In the genomic region with DNA sequence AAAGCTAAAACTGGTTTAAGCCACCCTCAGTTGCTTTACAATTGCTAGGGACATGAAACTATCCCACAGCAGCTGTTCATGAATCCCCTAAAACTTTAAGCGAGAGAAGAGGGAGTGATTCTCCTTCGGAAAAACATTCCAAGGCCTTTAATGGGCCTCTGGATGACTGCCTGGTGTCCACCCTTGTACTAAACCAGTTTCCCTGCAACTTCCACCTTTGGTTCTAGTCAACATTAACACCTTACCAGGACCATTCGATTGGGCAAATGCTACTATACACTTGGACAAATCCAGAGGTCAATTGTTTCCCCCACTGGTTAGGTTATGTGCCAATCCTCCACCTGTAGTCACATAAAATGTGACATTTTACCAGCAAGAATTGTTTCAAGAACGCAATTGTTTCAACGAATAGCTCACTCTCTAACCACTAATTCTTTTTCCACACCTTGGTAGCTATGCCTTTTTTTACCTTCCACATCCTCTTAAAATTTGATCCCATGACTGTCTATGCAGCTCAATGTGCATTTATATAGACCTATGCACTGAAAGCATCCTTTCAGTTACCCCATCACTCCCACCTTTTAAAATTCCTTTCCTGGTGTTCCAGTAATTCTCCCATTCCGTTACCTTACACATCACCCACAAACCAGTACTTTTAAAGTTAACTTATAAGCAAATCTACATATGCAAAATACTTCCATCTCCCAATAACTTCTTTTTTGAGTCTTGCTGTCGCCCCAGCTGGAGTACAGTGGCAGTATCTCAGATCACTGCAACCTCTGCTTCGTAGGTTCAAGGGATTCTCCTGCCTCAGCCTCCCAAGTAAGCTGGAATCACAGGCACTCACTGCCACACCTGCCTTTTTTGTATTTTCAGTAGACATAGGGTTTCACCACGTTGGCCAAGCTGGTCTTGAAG, we compare ENCODE assay signal across 9 cellular contexts. TPM values are rescaled to one million over a fixed set of nuclear protein-coding genes. Genes with fewer than 3 reads are reported as not detected.
A peak's percentile ranks its signal among the peaks of the same experiment; 100 is the strongest.
DNase-seq lines count a peak whose midpoint lies in the region; ATAC-seq and TF ChIP-seq lines count a peak whose summit lies in the region.
"Had no signal": no experiment of that assay in that cellular context is flagged by ENCODE, and none has a peak within 500 bp of the region (broad histone marks: within the 10 kb centered on the region; RNA-seq: fewer than 3 reads in every experiment).

No MANE protein-coding gene starts in this region.

- no peak overlapping the region for H3K4ac ChIP-seq in mesenchymal stem cell (ENCODE audit: low read depth in 1 of 2, low read length in 2 of 2)

- ATAC-seq in heart left ventricle (no peak), GM21423 (IDR thresholded peaks at IDR 0.05; ENCODE audit: unreplicated experiment) (no peak)

- TF ChIP-seq POLR2A in heart left ventricle (IDR thresholded peaks at IDR 0.05) (no peak), vagina (IDR thresholded peaks at IDR 0.05) (no peak)

- no peak overlapping the region for H4K91ac ChIP-seq in mesenchymal stem cell (ENCODE audit: low read length)

- H4K8ac ChIP-seq in mesenchymal stem cell (ENCODE audit: low read length), result no peak overlapping the region

- H3K4me2 ChIP-seq in mesenchymal stem cell (ENCODE audit: low read length, poor library complexity, severe bottlenecking), result peak overlapping the region; percentile 62

- peaks cover 2% of the 10 kb centered on the region for H3K79me1 ChIP-seq in mesenchymal stem cell (replicated peaks; ENCODE audit: low read length, poor library complexity, severe bottlenecking)

- peaks cover 47% of the 10 kb centered on the region for H3K36me3 Mint-ChIP-seq in brain

- TF ChIP-seq CTCF in heart left ventricle (IDR thresholded peaks at IDR 0.05) (no peak), brain (conservative IDR thresholded peaks at IDR 0.05) (no peak), vagina (IDR thresholded peaks at IDR 0.05) (no peak)

- H3K4me3 Mint-ChIP-seq in brain, result peak overlapping the region; percentile 75 to 90 (median 81)

- H3K14ac ChIP-seq in mesenchymal stem cell (ENCODE audit: low read length in 2 of 2), result no peak overlapping the region

- H3K9me3 Mint-ChIP-seq in brain, result peaks cover 23 to 39% (median 34%) of the 10 kb centered on the region in 5 experiments

- H3K4me3 ChIP-seq in heart left ventricle (peak overlapping the region in 11 of 12 donors; percentile 1 to 46 (median 36)), mesenchymal stem cell (ENCODE audit: insufficient read depth in 1 of 2, low read depth in 1 of 2, low read length in 2 of 2) (peak overlapping the region in 1 of 2 experiments; percentile 75), vagina (peak overlapping the region; percentile 23 to 26)

- H3K27ac Mint-ChIP-seq in brain, result peak overlapping the region; percentile 26 to 78 (median 54)

- DNase-seq in heart left ventricle, result no peak
- DNase-seq in cardiac septum (ENCODE audit: low spot score), result no peak
- DNase-seq in mesenchymal stem cell, result peak; percentile 85
- no peak for DNase-seq in vagina (ENCODE audit: extremely low spot score in 2 of 2)
- no peak for DNase-seq in HuH-7 (ENCODE audit: low spot score)
- DNase-seq in COLO829 (ENCODE audit: low spot score), result no peak
- DNase-seq: NCI-H1694 had no signal

- no peak overlapping the region for H3K23ac ChIP-seq in mesenchymal stem cell (ENCODE audit: low read length in 2 of 2)

- WGBS in heart left ventricle, 4 donors, result 44 to 55% (median 51%) methylated on average over 9 of the region's 9 CpGs
- 94% methylated on average over 9 of the region's 9 CpGs for WGBS in mesenchymal stem cell

- intact Hi-C loops in heart left ventricle (cut with DNase I), result loop anchor here in 1 of 10 donors (10.0 kb wide), 1 partner anchor 396 kb away; no protein-coding TSS in a partner anchor
- intact Hi-C loops in cardiac septum (cut with DNase I), result no loop called here
- intact Hi-C loops in vagina (cut with DNase I), result no loop called here

- no peak overlapping the region for H3K18ac ChIP-seq in mesenchymal stem cell (ENCODE audit: low read depth in 1 of 2, low read length in 2 of 2)

- H2BK5ac ChIP-seq in mesenchymal stem cell (ENCODE audit: low read depth, low read length, poor library complexity, severe bottlenecking), result no peak overlapping the region

- H3K36me3 ChIP-seq in heart left ventricle (peaks cover 0 to 40% (median 28%) of the 10 kb centered on the region in 9 donors), mesenchymal stem cell (ENCODE audit: control insufficient read depth in 1 of 2, insufficient read depth in 2 of 2, low read depth in 1 of 2, low read length in 2 of 2) (peaks cover 17 to 36% of the 10 kb centered on the region in 2 experiments), vagina (peaks cover 0 to 26% of the 10 kb centered on the region in 2 donors)

- H2AK5ac ChIP-seq in mesenchymal stem cell (ENCODE audit: low read length, severe bottlenecking), result no peak overlapping the region

- peaks cover 31% of the 10 kb centered on the region for H3K27me3 Mint-ChIP-seq in brain

- no peak overlapping the region for H2BK12ac ChIP-seq in mesenchymal stem cell (ENCODE audit: low read length in 2 of 2)

- H3K9me3 ChIP-seq in heart left ventricle (no peaks in the 10 kb centered on the region), mesenchymal stem cell (ENCODE audit: control insufficient read depth, low read length) (no peaks in the 10 kb centered on the region), vagina (no peaks in the 10 kb centered on the region)

- H3K4me1 Mint-ChIP-seq in brain, result peaks cover 76% of the 10 kb centered on the region

- H3K27ac ChIP-seq in heart left ventricle (peak overlapping the region in 6 of 12 donors; percentile 5 to 66 (median 30)), mesenchymal stem cell (ENCODE audit: low read length, poor library complexity, severe bottlenecking) (peak overlapping the region; percentile 27), vagina (peak overlapping the region; percentile 72)

- H2BK15ac ChIP-seq in mesenchymal stem cell (ENCODE audit: low read depth, poor library complexity, severe bottlenecking), result no peak overlapping the region

- H3K9ac ChIP-seq in mesenchymal stem cell (ENCODE audit: low read length), result peak overlapping the region; percentile 87

- no peak overlapping the region for H2AFZ ChIP-seq in mesenchymal stem cell (ENCODE audit: low read depth, low read length)

- peaks cover 10 to 57% (median 34%) of the 10 kb centered on the region in 12 donors for H3K4me1 ChIP-seq in heart left ventricle
- peaks cover 5% of the 10 kb centered on the region for H3K4me1 ChIP-seq in mesenchymal stem cell (ENCODE audit: control insufficient read depth, insufficient read depth, low read depth, low read length)
- H3K4me1 ChIP-seq in vagina, result peaks cover 42% of the 10 kb centered on the region

- no peaks in the 10 kb centered on the region for H3K27me3 ChIP-seq in heart left ventricle
- no peaks in the 10 kb centered on the region for H3K27me3 ChIP-seq in mesenchymal stem cell (ENCODE audit: control insufficient read depth in 1 of 2, insufficient read depth in 1 of 2, low read length in 2 of 2)
- H3K27me3 ChIP-seq in vagina, result no peaks in the 10 kb centered on the region

- H2BK120ac ChIP-seq in mesenchymal stem cell (ENCODE audit: low read depth, low read length), result no peak overlapping the region

RNA-seq across cellular contexts. Expression of gene UBC, which starts 3.6 kb away (rescaled TPM):
- total RNA-seq in heart left ventricle, result 1,000 to 10,000 TPM in 8 of 9 donors, 100 to 1,000 TPM in 1; 811 to 2,185 (median 1,239) TPM
- polyA plus RNA-seq in heart left ventricle, result 1,000 to 10,000 TPM; 1,238 to 1,403 TPM
- 1,009 TPM for total RNA-seq in cardiac septum
- polyA plus RNA-seq in brain (ENCODE audit: insufficient read depth, low read depth, low replicate concordance), result 912 TPM
- 1,267 TPM for polyA plus RNA-seq in mesenchymal stem cell (2013, experiment 1 of 2)
- polyA plus RNA-seq in mesenchymal stem cell (2013, experiment 2 of 2), result 1,268 TPM
- total RNA-seq in vagina, result 2,671 TPM

RNA-seq across cellular contexts. Expression of gene SCARB1, which starts 47.2 kb away (rescaled TPM):
- 10 to 100 TPM in 8 of 9 donors, 1 to 10 TPM in 1; 6.9 to 21.7 (median 15.2) TPM for total RNA-seq in heart left ventricle
- polyA plus RNA-seq in heart left ventricle, result 1 to 10 TPM; 8.3 to 8.8 TPM
- total RNA-seq in cardiac septum, result 8.6 TPM
- polyA plus RNA-seq in brain (ENCODE audit: insufficient read depth, low read depth, low replicate concordance), result 44.7 TPM
- 69.1 TPM for polyA plus RNA-seq in mesenchymal stem cell (2013, experiment 1 of 2)
- polyA plus RNA-seq in mesenchymal stem cell (2013, experiment 2 of 2), result 62.0 TPM
- total RNA-seq in vagina, result 20.6 TPM
